ENCODE assay signal across 10 cellular contexts in the genomic region with DNA sequence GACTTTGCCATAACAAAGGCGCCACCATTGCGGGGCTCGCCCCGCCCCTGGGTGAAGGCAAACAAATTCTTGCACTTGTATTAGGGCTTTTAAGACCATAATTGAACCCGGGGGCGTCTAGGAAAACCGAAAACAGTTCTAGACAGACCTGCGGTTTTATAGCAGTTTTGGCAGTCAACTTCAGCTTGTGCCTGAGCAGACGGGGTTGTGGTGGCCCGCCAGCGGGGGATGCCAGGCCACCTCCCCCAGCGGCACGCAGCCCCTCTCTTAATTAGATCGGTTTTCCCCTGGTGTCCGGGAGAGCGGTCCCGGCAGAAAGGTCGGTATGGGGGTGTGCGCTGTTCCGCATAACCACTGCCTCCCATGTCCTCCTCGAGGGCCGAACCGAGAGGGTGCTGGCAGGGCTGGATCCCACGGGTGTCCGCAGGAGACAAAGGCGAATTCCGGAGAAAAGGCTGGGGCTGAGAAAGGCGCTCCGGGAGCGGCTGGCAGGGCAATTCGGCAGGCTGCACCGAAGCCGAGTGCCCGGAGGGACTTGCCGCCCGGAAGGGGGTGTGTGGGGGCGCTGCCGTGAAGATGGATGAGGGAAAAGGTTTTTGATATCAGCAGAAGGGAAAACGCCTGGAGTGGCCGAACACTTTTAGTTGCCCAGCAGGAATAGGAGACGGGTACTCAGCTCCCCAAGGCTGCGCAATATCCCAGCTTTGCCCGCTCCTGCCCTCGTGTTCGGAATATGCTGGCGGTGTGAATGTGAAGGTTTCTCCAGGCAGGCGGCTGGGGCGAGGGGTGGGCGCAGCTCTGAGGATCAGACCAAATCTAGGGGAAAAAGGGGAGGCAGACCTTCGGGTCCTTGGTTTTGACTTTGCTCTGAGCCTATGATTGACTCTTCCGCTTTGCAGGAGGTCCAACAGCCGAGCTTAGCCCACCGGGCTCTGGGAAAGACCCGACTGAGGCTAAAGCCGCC. TPM values are rescaled to one million over a fixed set of nuclear protein-coding genes. Genes with fewer than 3 reads are reported as not detected.
DNase-seq lines count a peak whose midpoint lies in the region; ATAC-seq and TF ChIP-seq lines count a peak whose summit lies in the region.
"Had no signal": no experiment of that assay in that cellular context is flagged by ENCODE, and none has a peak within 500 bp of the region (broad histone marks: within the 10 kb centered on the region; RNA-seq: fewer than 3 reads in every experiment).

No MANE protein-coding gene starts in this region.

- no peaks in the 10 kb centered on the region for H3K9me3 ChIP-seq in left lung
- H3K9me3 ChIP-seq: A549 had no signal

- TF ChIP-seq CTCF in left lung (IDR thresholded peaks at IDR 0.05): no peak

- H3K4me3 Mint-ChIP-seq in T-helper 2 cell treated with Interferon-gamma antibody and Interleukin-4, amounts not matched to agents 5 μg/mL and 100 μg/mL, for 36 hours: peak overlapping the region; percentile 66
- H3K4me3 Mint-ChIP-seq in activated T-cell treated with anti-CD3 and anti-CD28 coated beads, Interleukin-2, amount 50 U/mL, for 72 hours: peak overlapping the region; percentile 75 to 86
- H3K4me3 Mint-ChIP-seq in stimulated activated naive CD8-positive, alpha-beta T cell treated with anti-CD3 and anti-CD28 coated beads, Interleukin-15, amount 100 ng/mL, for 72 hours: peak overlapping the region; percentile 81 to 89

- peaks cover 100% of the 10 kb centered on the region in 2 donors for H3K27me3 ChIP-seq in left lung

- H3K27ac ChIP-seq in left lung: no peak overlapping the region
- H3K27ac ChIP-seq: A549 had no signal

- H3K27me3 Mint-ChIP-seq in T-helper 2 cell treated with Interferon-gamma antibody and Interleukin-4, amounts not matched to agents 5 μg/mL and 100 μg/mL, for 36 hours (ENCODE audit: low read depth): peaks cover 92% of the 10 kb centered on the region
- H3K27me3 Mint-ChIP-seq in activated T-cell treated with anti-CD3 and anti-CD28 coated beads, Interleukin-2, amount 50 U/mL, for 72 hours (ENCODE audit: low read depth): peaks cover 80% of the 10 kb centered on the region
- H3K27me3 Mint-ChIP-seq in stimulated activated naive CD8-positive, alpha-beta T cell treated with anti-CD3 and anti-CD28 coated beads, Interleukin-15, amount 100 ng/mL, for 72 hours: peaks cover 98% of the 10 kb centered on the region

- H3K4me3 ChIP-seq in left lung: peak overlapping the region in 1 of 2 donors; percentile 16
- H3K4me3 ChIP-seq: A549 had no signal

- no peaks in the 10 kb centered on the region for H3K36me3 ChIP-seq in left lung

- H3K27ac Mint-ChIP-seq in T-helper 2 cell treated with Interferon-gamma antibody and Interleukin-4, amounts not matched to agents 5 μg/mL and 100 μg/mL, for 36 hours: peak overlapping the region; percentile 23
- H3K27ac Mint-ChIP-seq in activated T-cell treated with anti-CD3 and anti-CD28 coated beads, Interleukin-2, amount 50 U/mL, for 72 hours: peak overlapping the region; percentile 46
- H3K27ac Mint-ChIP-seq in stimulated activated naive CD8-positive, alpha-beta T cell treated with anti-CD3 and anti-CD28 coated beads, Interleukin-15, amount 100 ng/mL, for 72 hours: peak overlapping the region in 1 of 2 donors; percentile 86

- DNase-seq in T-helper 2 cell treated with Interferon-gamma antibody and Interleukin-4, amounts not matched to agents 5 μg/mL and 100 μg/mL, for 36 hours (ENCODE audit: low spot score): no peak
- DNase-seq in T-helper 2 cell (no peak), left lung (peak; percentile 29 to 51), dedifferentiated amniotic fluid mesenchymal stem cell (ENCODE audit: extremely low spot score) (no peak), NCI-H2029 treated with DMSO at 0.1 percent for 48 hours (lab: John Stamatoyannopoulos, UW) (no peak)
- DNase-seq in activated T-cell treated with anti-CD3 and anti-CD28 coated beads, Interleukin-2, amount 50 U/mL, for 72 hours: no peak
- DNase-seq in stimulated activated naive CD8-positive, alpha-beta T cell treated with anti-CD3 and anti-CD28 coated beads, Interleukin-15, amount 100 ng/mL, for 72 hours: no peak
- DNase-seq: stimulated activated CD4-positive, alpha-beta T cell treated with anti-CD3 and anti-CD28 coated beads, Interleukin-4, amount 100 ng/mL, for 24 hours had no signal

- intact Hi-C loops in left lung (cut with DNase I): no loop called here

- peaks cover 7% of the 10 kb centered on the region for H3K36me3 Mint-ChIP-seq in T-helper 2 cell treated with Interferon-gamma antibody and Interleukin-4, amounts not matched to agents 5 μg/mL and 100 μg/mL, for 36 hours (ENCODE audit: low read depth)
- H3K36me3 Mint-ChIP-seq in activated T-cell treated with anti-CD3 and anti-CD28 coated beads, Interleukin-2, amount 50 U/mL, for 72 hours (ENCODE audit: insufficient read depth in 2 of 2): no peaks in the 10 kb centered on the region

- peaks cover 3% of the 10 kb centered on the region for H3K9me3 Mint-ChIP-seq in T-helper 2 cell treated with Interferon-gamma antibody and Interleukin-4, amounts not matched to agents 5 μg/mL and 100 μg/mL, for 36 hours
- no peaks in the 10 kb centered on the region for H3K9me3 Mint-ChIP-seq in activated T-cell treated with anti-CD3 and anti-CD28 coated beads, Interleukin-2, amount 50 U/mL, for 72 hours
- no peaks in the 10 kb centered on the region for H3K9me3 Mint-ChIP-seq in stimulated activated naive CD8-positive, alpha-beta T cell treated with anti-CD3 and anti-CD28 coated beads, Interleukin-15, amount 100 ng/mL, for 72 hours

- no peak for ATAC-seq in activated T-cell treated with anti-CD3 and anti-CD28 coated beads, Interleukin-2, amount 50 U/mL, for 72 hours (replicated peaks in 1 of 2)
- ATAC-seq in left lung (no peak), HG02970 (IDR thresholded peaks at IDR 0.05; ENCODE audit: low FRiP score, unreplicated experiment) (no peak)
- ATAC-seq in stimulated activated naive CD8-positive, alpha-beta T cell treated with anti-CD3 and anti-CD28 coated beads, Interleukin-15, amount 100 ng/mL, for 72 hours: no peak
- ATAC-seq: A549 had no signal

- peaks cover 8 to 63% of the 10 kb centered on the region in 2 donors for H3K4me1 ChIP-seq in left lung

- H3K4me1 Mint-ChIP-seq in T-helper 2 cell treated with Interferon-gamma antibody and Interleukin-4, amounts not matched to agents 5 μg/mL and 100 μg/mL, for 36 hours (ENCODE audit: low read depth): peaks cover 24% of the 10 kb centered on the region
- H3K4me1 Mint-ChIP-seq in activated T-cell treated with anti-CD3 and anti-CD28 coated beads, Interleukin-2, amount 50 U/mL, for 72 hours (ENCODE audit: low read depth): peaks cover 52% of the 10 kb centered on the region
- H3K4me1 Mint-ChIP-seq in stimulated activated naive CD8-positive, alpha-beta T cell treated with anti-CD3 and anti-CD28 coated beads, Interleukin-15, amount 100 ng/mL, for 72 hours: peaks cover 69% of the 10 kb centered on the region

RNA-seq across cellular contexts. Expression of a gene that starts 3.0 kb away (rescaled TPM):
- under 1 TPM; 0.09 to 0.14 TPM for total RNA-seq in activated T-cell treated with anti-CD3 and anti-CD28 coated beads, Interleukin-2, amount 50 U/mL, for 72 hours
- total RNA-seq in left lung: under 1 TPM in 1 of 2 donors, not detected in 1; 0.10 TPM

RNA-seq across cellular contexts. Expression of a gene that starts 11.9 kb away (rescaled TPM):
- not detected for total RNA-seq in activated T-cell treated with anti-CD3 and anti-CD28 coated beads, Interleukin-2, amount 50 U/mL, for 72 hours
- not detected for total RNA-seq in left lung

RNA-seq across cellular contexts. Expression of a gene that starts 13.9 kb away (rescaled TPM):
- under 1 TPM; 0.19 to 0.26 TPM for total RNA-seq in activated T-cell treated with anti-CD3 and anti-CD28 coated beads, Interleukin-2, amount 50 U/mL, for 72 hours
- total RNA-seq in left lung: under 1 TPM; 0.42 to 0.55 TPM

RNA-seq across cellular contexts. Expression of a gene that starts 22.6 kb away (rescaled TPM):
- not detected for total RNA-seq in activated T-cell treated with anti-CD3 and anti-CD28 coated beads, Interleukin-2, amount 50 U/mL, for 72 hours
- 1 to 10 TPM in 1 of 2 donors, under 1 TPM in 1; 0.73 to 1.4 TPM for total RNA-seq in left lung

RNA-seq across cellular contexts. Expression of a gene that starts 31.5 kb away (rescaled TPM):
- total RNA-seq in activated T-cell treated with anti-CD3 and anti-CD28 coated beads, Interleukin-2, amount 50 U/mL, for 72 hours: not detected
- 1 to 10 TPM; 1.3 to 2.2 TPM for total RNA-seq in left lung

Comparison
In these comparisons a context has a peak if more than half of its experiments do, and no peak if none do; other contexts are left out.
1. DNase-seq: peak in left lung (2 of 2); none in T-helper 2 cell treated with Interferon-gamma antibody and Interleukin-4, amounts not matched to agents 5 μg/mL and 100 μg/mL, for 36 hours (single experiment), T-helper 2 cell (0 of 5), activated T-cell treated with anti-CD3 and anti-CD28 coated beads, Interleukin-2, amount 50 U/mL, for 72 hours (0 of 2), stimulated activated naive CD8-positive, alpha-beta T cell treated with anti-CD3 and anti-CD28 coated beads, Interleukin-15, amount 100 ng/mL, for 72 hours (0 of 2), dedifferentiated amniotic fluid mesenchymal stem cell (single experiment) and NCI-H2029 treated with DMSO at 0.1 percent for 48 hours (single experiment).
2. Peak in every context shown above with its lines, with median percentiles within 50 percentile points of each other: H3K4me3 Mint-ChIP-seq.